In the genomic region with DNA sequence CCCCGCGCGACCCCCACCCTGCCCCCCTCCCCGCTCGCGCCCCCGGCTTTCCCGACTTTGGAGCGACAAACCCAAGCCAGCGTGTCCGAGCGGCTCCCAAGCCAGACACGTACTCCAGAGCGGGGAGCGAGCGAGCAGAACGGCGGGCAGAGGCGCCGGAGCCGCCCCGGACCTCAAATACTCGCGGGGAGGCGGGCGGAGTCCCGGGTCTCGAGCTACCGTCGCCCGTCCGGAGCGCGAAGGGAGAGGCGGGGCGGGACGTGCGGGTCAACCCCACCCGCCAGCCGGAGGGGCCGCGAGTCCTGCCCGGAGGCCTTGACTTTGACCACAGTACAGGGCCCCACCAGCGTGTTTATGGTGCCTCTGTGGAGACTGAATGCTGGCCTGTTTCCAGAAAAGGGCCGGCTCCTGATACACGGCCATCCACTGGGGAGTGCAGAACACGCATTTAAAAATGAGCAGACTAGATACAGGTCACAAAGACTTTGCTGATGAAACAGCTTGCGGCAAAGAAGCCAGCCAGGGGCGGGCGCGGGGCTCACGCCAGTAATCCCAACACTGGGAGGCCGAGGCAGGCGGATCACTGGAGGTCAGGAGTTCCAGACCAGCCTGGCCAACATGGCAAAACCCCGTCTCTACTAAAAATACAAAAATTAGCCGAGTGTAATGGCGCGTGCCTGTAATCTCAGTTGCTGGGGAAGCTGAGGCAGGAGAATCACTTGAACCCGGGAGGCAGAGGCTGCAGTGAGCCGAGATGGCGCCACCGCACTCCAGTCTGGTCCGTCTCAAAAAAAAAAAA, we compare ENCODE assay signal across 1 cellular context.
TF ChIP-seq lines count a peak whose summit lies in the region.

A gene (minus strand): TSS at position 148 of the 799 bp plus-strand sequence. CDS start 12,235 bp downstream, outside the sequence.

TF ChIP-seq in HepG2, 621 proteins besides CTCF, POLR2A, EP300 and RAD21 (continued from another document and continues in another):
- TF ChIP-seq ZNF263 (CRISPR knock-in tag; IDR thresholded peaks at IDR 0.05) (peak; percentile 35), ZNF326 (CRISPR knock-in tag; IDR thresholded peaks at IDR 0.05; ENCODE audit: borderline replicate concordance) (no peak), FOXC1 (CRISPR knock-in tag; IDR thresholded peaks at IDR 0.05; ENCODE audit: borderline replicate concordance) (0 out of 2 replicates have a peak, but pooled peaks have one; percentile 43), ZNF430 (CRISPR knock-in tag; IDR thresholded peaks at IDR 0.05) (peak; percentile 82), FOXK1 (CRISPR knock-in tag; IDR thresholded peaks at IDR 0.05; ENCODE audit: borderline replicate concordance, low read depth) (peak; percentile 63; the same call in 1 of the 2 replicates), SAFB2 (CRISPR knock-in tag; IDR thresholded peaks at IDR 0.05; ENCODE audit: borderline replicate concordance, low read depth) (peak; percentile 80), ZNF33B (CRISPR knock-in tag; IDR thresholded peaks at IDR 0.05) (no peak), ZNF772 (CRISPR knock-in tag; IDR thresholded peaks at IDR 0.05) (no peak; the same call in 1 of the 2 replicates), RELA (CRISPR knock-in tag; IDR thresholded peaks at IDR 0.05) (0 out of 2 replicates have a peak, but pooled peaks have one; percentile 18), GABPB1 (CRISPR knock-in tag; IDR thresholded peaks at IDR 0.05) (peak; percentile 75), KLF12 (CRISPR knock-in tag; IDR thresholded peaks at IDR 0.05; ENCODE audit: borderline replicate concordance) (no peak; the same call in 1 of the 2 replicates), SOX13 (IDR thresholded peaks at IDR 0.05) (no peak), SOX13 (CRISPR knock-in tag; conservative IDR thresholded peaks at IDR 0.05 in 1 of 2, IDR thresholded peaks at IDR 0.05 in 1 of 2) (peak in 1 of 2 experiments; percentile 64; a peak in 2 of 4 replicates), ZNF780A (CRISPR knock-in tag; IDR thresholded peaks at IDR 0.05) (0 out of 2 replicates have a peak, but pooled peaks have one; percentile 40), DR1 (CRISPR knock-in tag; IDR thresholded peaks at IDR 0.05) (peak; percentile 43; the same call in 1 of the 2 replicates), KLF11 (CRISPR knock-in tag; IDR thresholded peaks at IDR 0.05) (no peak), POLR2G (IDR thresholded peaks at IDR 0.05; ENCODE audit: low read depth, low read length) (peak; percentile 77), NCOR1 (IDR thresholded peaks at IDR 0.05; ENCODE audit: borderline replicate concordance, low read length) (no peak), KAT7 (CRISPR knock-in tag; IDR thresholded peaks at IDR 0.05; ENCODE audit: borderline replicate concordance) (no peak), ZNF12 (CRISPR knock-in tag; IDR thresholded peaks at IDR 0.05) (no peak), ZSCAN22 (CRISPR knock-in tag; IDR thresholded peaks at IDR 0.05) (no peak), KAT8 (CRISPR knock-in tag; IDR thresholded peaks at IDR 0.05) (peak; percentile 73), BORCS8-MEF2B (CRISPR knock-in tag; IDR thresholded peaks at IDR 0.05) (peak; percentile 79; the same call in 1 of the 2 replicates), SIN3A (IDR thresholded peaks at IDR 0.05; ENCODE audit: borderline replicate concordance, low read depth, low read length) (no peak), NFE2L1 (CRISPR knock-in tag; IDR thresholded peaks at IDR 0.05; ENCODE audit: borderline replicate concordance) (no peak), ZNF607 (CRISPR knock-in tag; IDR thresholded peaks at IDR 0.05; ENCODE audit: borderline replicate concordance) (peak; percentile 38; the same call in 1 of the 2 replicates), HNF4A (CRISPR knock-in tag; IDR thresholded peaks at IDR 0.05) (peak; percentile 57; the same call in 1 of the 2 replicates), ZNF563 (CRISPR knock-in tag; IDR thresholded peaks at IDR 0.05) (peak; percentile 58; the same call in 1 of the 2 replicates), SP1 (IDR thresholded peaks at IDR 0.05) (no peak), SP1 (CRISPR knock-in tag; IDR thresholded peaks at IDR 0.05) (no peak), MED1 (CRISPR knock-in tag; IDR thresholded peaks at IDR 0.05) (peak; percentile 80), TEAD3 (CRISPR knock-in tag; optimal IDR thresholded peaks at IDR 0.05; ENCODE audit: borderline replicate concordance) (peak; percentile 13)
- TF ChIP-seq, protein P1, sequence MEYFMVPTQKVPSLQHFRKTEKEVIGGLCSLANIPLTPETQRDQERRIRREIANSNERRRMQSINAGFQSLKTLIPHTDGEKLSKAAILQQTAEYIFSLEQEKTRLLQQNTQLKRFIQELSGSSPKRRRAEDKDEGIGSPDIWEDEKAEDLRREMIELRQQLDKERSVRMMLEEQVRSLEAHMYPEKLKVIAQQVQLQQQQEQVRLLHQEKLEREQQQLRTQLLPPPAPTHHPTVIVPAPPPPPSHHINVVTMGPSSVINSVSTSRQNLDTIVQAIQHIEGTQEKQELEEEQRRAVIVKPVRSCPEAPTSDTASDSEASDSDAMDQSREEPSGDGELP (IDR thresholded peaks at IDR 0.05; ENCODE audit: borderline replicate concordance, low read depth) = no peak
- TF ChIP-seq, protein P2, sequence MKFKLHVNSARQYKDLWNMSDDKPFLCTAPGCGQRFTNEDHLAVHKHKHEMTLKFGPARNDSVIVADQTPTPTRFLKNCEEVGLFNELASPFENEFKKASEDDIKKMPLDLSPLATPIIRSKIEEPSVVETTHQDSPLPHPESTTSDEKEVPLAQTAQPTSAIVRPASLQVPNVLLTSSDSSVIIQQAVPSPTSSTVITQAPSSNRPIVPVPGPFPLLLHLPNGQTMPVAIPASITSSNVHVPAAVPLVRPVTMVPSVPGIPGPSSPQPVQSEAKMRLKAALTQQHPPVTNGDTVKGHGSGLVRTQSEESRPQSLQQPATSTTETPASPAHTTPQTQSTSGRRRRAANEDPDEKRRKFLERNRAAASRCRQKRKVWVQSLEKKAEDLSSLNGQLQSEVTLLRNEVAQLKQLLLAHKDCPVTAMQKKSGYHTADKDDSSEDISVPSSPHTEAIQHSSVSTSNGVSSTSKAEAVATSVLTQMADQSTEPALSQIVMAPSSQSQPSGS (CRISPR knock-in tag; IDR thresholded peaks at IDR 0.05) = no peak
- TF ChIP-seq, protein P3, sequence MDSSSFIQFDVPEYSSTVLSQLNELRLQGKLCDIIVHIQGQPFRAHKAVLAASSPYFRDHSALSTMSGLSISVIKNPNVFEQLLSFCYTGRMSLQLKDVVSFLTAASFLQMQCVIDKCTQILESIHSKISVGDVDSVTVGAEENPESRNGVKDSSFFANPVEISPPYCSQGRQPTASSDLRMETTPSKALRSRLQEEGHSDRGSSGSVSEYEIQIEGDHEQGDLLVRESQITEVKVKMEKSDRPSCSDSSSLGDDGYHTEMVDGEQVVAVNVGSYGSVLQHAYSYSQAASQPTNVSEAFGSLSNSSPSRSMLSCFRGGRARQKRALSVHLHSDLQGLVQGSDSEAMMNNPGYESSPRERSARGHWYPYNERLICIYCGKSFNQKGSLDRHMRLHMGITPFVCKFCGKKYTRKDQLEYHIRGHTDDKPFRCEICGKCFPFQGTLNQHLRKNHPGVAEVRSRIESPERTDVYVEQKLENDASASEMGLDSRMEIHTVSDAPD (CRISPR knock-in tag; IDR thresholded peaks at IDR 0.05) = no peak
- TF ChIP-seq, protein P4, sequence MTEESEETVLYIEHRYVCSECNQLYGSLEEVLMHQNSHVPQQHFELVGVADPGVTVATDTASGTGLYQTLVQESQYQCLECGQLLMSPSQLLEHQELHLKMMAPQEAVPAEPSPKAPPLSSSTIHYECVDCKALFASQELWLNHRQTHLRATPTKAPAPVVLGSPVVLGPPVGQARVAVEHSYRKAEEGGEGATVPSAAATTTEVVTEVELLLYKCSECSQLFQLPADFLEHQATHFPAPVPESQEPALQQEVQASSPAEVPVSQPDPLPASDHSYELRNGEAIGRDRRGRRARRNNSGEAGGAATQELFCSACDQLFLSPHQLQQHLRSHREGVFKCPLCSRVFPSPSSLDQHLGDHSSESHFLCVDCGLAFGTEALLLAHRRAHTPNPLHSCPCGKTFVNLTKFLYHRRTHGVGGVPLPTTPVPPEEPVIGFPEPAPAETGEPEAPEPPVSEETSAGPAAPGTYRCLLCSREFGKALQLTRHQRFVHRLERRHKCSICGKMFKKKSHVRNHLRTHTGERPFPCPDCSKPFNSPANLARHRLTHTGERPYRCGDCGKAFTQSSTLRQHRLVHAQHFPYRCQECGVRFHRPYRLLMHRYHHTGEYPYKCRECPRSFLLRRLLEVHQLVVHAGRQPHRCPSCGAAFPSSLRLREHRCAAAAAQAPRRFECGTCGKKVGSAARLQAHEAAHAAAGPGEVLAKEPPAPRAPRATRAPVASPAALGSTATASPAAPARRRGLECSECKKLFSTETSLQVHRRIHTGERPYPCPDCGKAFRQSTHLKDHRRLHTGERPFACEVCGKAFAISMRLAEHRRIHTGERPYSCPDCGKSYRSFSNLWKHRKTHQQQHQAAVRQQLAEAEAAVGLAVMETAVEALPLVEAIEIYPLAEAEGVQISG (CRISPR knock-in tag; IDR thresholded peaks at IDR 0.05) = no peak; the same call in none of the 2 replicates
- TF ChIP-seq, protein P5, sequence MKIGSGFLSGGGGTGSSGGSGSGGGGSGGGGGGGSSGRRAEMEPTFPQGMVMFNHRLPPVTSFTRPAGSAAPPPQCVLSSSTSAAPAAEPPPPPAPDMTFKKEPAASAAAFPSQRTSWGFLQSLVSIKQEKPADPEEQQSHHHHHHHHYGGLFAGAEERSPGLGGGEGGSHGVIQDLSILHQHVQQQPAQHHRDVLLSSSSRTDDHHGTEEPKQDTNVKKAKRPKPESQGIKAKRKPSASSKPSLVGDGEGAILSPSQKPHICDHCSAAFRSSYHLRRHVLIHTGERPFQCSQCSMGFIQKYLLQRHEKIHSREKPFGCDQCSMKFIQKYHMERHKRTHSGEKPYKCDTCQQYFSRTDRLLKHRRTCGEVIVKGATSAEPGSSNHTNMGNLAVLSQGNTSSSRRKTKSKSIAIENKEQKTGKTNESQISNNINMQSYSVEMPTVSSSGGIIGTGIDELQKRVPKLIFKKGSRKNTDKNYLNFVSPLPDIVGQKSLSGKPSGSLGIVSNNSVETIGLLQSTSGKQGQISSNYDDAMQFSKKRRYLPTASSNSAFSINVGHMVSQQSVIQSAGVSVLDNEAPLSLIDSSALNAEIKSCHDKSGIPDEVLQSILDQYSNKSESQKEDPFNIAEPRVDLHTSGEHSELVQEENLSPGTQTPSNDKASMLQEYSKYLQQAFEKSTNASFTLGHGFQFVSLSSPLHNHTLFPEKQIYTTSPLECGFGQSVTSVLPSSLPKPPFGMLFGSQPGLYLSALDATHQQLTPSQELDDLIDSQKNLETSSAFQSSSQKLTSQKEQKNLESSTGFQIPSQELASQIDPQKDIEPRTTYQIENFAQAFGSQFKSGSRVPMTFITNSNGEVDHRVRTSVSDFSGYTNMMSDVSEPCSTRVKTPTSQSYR (CRISPR knock-in tag; IDR thresholded peaks at IDR 0.05; ENCODE audit: borderline replicate concordance) = no peak; the same call in 1 of the 2 replicates
- TF ChIP-seq, protein P6, sequence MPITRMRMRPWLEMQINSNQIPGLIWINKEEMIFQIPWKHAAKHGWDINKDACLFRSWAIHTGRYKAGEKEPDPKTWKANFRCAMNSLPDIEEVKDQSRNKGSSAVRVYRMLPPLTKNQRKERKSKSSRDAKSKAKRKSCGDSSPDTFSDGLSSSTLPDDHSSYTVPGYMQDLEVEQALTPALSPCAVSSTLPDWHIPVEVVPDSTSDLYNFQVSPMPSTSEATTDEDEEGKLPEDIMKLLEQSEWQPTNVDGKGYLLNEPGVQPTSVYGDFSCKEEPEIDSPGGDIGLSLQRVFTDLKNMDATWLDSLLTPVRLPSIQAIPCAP (CRISPR knock-in tag; IDR thresholded peaks at IDR 0.05; ENCODE audit: low read depth) = no peak
- TF ChIP-seq, protein P7, sequence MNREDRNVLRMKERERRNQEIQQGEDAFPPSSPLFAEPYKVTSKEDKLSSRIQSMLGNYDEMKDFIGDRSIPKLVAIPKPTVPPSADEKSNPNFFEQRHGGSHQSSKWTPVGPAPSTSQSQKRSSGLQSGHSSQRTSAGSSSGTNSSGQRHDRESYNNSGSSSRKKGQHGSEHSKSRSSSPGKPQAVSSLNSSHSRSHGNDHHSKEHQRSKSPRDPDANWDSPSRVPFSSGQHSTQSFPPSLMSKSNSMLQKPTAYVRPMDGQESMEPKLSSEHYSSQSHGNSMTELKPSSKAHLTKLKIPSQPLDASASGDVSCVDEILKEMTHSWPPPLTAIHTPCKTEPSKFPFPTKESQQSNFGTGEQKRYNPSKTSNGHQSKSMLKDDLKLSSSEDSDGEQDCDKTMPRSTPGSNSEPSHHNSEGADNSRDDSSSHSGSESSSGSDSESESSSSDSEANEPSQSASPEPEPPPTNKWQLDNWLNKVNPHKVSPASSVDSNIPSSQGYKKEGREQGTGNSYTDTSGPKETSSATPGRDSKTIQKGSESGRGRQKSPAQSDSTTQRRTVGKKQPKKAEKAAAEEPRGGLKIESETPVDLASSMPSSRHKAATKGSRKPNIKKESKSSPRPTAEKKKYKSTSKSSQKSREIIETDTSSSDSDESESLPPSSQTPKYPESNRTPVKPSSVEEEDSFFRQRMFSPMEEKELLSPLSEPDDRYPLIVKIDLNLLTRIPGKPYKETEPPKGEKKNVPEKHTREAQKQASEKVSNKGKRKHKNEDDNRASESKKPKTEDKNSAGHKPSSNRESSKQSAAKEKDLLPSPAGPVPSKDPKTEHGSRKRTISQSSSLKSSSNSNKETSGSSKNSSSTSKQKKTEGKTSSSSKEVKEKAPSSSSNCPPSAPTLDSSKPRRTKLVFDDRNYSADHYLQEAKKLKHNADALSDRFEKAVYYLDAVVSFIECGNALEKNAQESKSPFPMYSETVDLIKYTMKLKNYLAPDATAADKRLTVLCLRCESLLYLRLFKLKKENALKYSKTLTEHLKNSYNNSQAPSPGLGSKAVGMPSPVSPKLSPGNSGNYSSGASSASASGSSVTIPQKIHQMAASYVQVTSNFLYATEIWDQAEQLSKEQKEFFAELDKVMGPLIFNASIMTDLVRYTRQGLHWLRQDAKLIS (CRISPR knock-in tag; IDR thresholded peaks at IDR 0.05) = no peak
- TF ChIP-seq, protein P8, sequence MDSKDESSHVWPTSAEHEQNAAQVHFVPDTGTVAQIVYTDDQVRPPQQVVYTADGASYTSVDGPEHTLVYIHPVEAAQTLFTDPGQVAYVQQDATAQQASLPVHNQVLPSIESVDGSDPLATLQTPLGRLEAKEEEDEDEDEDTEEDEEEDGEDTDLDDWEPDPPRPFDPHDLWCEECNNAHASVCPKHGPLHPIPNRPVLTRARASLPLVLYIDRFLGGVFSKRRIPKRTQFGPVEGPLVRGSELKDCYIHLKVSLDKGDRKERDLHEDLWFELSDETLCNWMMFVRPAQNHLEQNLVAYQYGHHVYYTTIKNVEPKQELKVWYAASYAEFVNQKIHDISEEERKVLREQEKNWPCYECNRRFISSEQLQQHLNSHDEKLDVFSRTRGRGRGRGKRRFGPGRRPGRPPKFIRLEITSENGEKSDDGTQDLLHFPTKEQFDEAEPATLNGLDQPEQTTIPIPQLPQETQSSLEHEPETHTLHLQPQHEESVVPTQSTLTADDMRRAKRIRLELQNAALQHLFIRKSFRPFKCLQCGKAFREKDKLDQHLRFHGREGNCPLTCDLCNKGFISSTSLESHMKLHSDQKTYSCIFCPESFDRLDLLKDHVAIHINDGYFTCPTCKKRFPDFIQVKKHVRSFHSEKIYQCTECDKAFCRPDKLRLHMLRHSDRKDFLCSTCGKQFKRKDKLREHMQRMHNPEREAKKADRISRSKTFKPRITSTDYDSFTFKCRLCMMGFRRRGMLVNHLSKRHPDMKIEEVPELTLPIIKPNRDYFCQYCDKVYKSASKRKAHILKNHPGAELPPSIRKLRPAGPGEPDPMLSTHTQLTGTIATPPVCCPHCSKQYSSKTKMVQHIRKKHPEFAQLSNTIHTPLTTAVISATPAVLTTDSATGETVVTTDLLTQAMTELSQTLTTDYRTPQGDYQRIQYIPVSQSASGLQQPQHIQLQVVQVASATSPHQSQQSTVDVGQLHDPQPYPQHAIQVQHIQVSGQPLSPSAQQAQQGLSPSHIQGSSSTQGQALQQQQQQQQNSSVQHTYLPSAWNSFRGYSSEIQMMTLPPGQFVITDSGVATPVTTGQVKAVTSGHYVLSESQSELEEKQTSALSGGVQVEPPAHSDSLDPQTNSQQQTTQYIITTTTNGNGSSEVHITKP (CRISPR knock-in tag; IDR thresholded peaks at IDR 0.05; ENCODE audit: low read depth) = peak; percentile 70; the same call in 1 of the 2 replicates
